9 cellular contexts compared by ENCODE assay signal in the genomic region with DNA sequence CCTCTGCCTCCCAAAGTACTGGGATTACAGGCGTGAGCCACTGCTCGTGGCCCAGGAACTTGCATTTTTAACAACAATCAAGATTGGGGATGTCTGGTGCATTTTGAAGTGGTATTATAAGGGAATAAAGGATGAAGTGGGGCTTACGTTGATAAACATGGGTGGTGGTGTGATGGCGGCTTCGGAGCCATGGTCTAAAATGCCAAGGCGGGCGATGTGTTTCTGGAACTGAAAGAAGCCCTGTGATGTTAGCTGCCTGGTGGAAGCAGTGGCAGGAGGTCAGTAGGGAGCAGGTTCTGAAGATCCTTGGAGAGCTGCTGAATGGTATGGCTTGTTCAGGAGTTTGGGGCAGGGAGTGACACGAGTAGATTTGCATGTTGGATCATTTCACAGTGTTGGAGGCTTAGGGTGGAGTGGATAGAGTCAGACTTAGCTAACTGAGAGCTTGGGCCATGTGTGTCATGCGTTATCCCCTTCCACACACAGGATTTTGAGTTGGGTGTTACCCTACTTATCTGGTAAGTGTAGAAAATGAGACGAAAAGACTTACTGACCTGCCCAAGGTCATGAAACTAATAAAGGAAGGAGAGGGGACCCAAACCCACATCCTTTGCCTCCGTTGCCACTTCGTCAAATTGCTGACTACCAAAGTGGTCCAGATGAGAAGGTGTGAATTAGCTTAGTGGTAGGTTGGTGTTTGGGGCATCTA. TPM values are rescaled to one million over a fixed set of nuclear protein-coding genes. Genes with fewer than 3 reads are reported as not detected.
DNase-seq lines count a peak whose midpoint lies in the region; ATAC-seq and TF ChIP-seq lines count a peak whose summit lies in the region.
"Had no signal": no experiment of that assay in that cellular context is flagged by ENCODE, and none has a peak within 500 bp of the region (broad histone marks: within the 10 kb centered on the region; RNA-seq: fewer than 3 reads in every experiment).

No MANE protein-coding gene starts in this region.

- no peak for ATAC-seq in GM18870 (IDR thresholded peaks at IDR 0.05; ENCODE audit: unreplicated experiment)

- peaks cover 46% of the 10 kb centered on the region for H3K4me1 Mint-ChIP-seq in activated naive CD4-positive, alpha-beta T cell treated with anti-CD3 and anti-CD28 coated beads for 36 hours (ENCODE audit: low read depth)
- peaks cover 50% of the 10 kb centered on the region for H3K4me1 Mint-ChIP-seq in activated CD4-positive, alpha-beta memory T cell treated with anti-CD3 and anti-CD28 coated beads, Interleukin-2, amount 10 ng/mL, durations not matched to agents 7 days and 5 days

- POLR2A ChIA-PET in activated CD4-positive, alpha-beta memory T cell treated with anti-CD3 and anti-CD28 coated beads, Interleukin-2, amount 10 ng/mL, durations not matched to agents 7 days and 5 days (lab: Charles Lee) = interaction anchor here (0.7 to 4.9 kb wide), 21 partner anchors 11 to 676 kb away, joined by 3 to 50 read pairs (median 3); partner anchors contain the start of genes ATP5F1E, PRELID3B, STX16 and ZNF831

- no peaks in the 10 kb centered on the region for H3K9me3 Mint-ChIP-seq in activated naive CD4-positive, alpha-beta T cell treated with anti-CD3 and anti-CD28 coated beads for 36 hours
- H3K9me3 Mint-ChIP-seq in activated CD4-positive, alpha-beta memory T cell treated with anti-CD3 and anti-CD28 coated beads, Interleukin-2, amount 10 ng/mL, durations not matched to agents 7 days and 5 days = no peaks in the 10 kb centered on the region

- no peaks in the 10 kb centered on the region for H3K9me3 ChIP-seq in iPS-20b (ENCODE audit: insufficient read depth, low read depth, low read length)
- no peaks in the 10 kb centered on the region for H3K9me3 ChIP-seq in thyroid gland

- peaks cover 18% of the 10 kb centered on the region for H3K36me3 Mint-ChIP-seq in activated naive CD4-positive, alpha-beta T cell treated with anti-CD3 and anti-CD28 coated beads for 36 hours (ENCODE audit: low read depth)
- H3K36me3 Mint-ChIP-seq in activated CD4-positive, alpha-beta memory T cell treated with anti-CD3 and anti-CD28 coated beads, Interleukin-2, amount 10 ng/mL, durations not matched to agents 7 days and 5 days (ENCODE audit: low read depth) = peaks cover 30% of the 10 kb centered on the region

- no peak for DNase-seq in activated naive CD4-positive, alpha-beta T cell treated with anti-CD3 and anti-CD28 coated beads for 36 hours
- no peak for DNase-seq in activated naive CD4-positive, alpha-beta T cell (lab: John Stamatoyannopoulos, UW)
- DNase-seq in activated CD4-positive, alpha-beta memory T cell treated with anti-CD3 and anti-CD28 coated beads, Interleukin-2, amount 10 ng/mL, durations not matched to agents 7 days and 5 days = peak; percentile 45
- DNase-seq in thyroid gland (no peak), GF-D8 (lab: John Stamatoyannopoulos, UW) (no peak), SW480 (ENCODE audit: low spot score) (no peak)
- DNase-seq: COR-L47 had no signal

- 84 to 92% methylated on average over 12 of the region's 12 CpGs for WGBS in thyroid gland, 2 donors

- H3K4me3 ChIP-seq in iPS-20b (ENCODE audit: low read length) (peak overlapping the region; percentile 91; the same call in 1 of the 2 replicates), thyroid gland (replicated peaks in 1 of 3) (peak overlapping the region in 1 of 3 donors; percentile 65)

- no peak for TF ChIP-seq CTCF in thyroid gland (IDR thresholded peaks at IDR 0.05)

- H3K27me3 Mint-ChIP-seq in activated naive CD4-positive, alpha-beta T cell treated with anti-CD3 and anti-CD28 coated beads for 36 hours (ENCODE audit: low read depth) = no peaks in the 10 kb centered on the region
- H3K27me3 Mint-ChIP-seq in activated CD4-positive, alpha-beta memory T cell treated with anti-CD3 and anti-CD28 coated beads, Interleukin-2, amount 10 ng/mL, durations not matched to agents 7 days and 5 days = peaks cover 4% of the 10 kb centered on the region

- no peak for TF ChIP-seq POLR2A in thyroid gland (IDR thresholded peaks at IDR 0.05)

- CTCF ChIA-PET in activated naive CD4-positive, alpha-beta T cell treated with anti-CD3 and anti-CD28 coated beads for 36 hours (lab: Charles Lee) = interaction anchor here (0.6 to 1.4 kb wide), 4 partner anchors 12 to 239 kb away, joined by 3 to 5 read pairs (median 4); no protein-coding TSS in a partner anchor
- CTCF ChIA-PET in activated CD4-positive, alpha-beta memory T cell treated with anti-CD3 and anti-CD28 coated beads, Interleukin-2, amount 10 ng/mL, durations not matched to agents 7 days and 5 days (lab: Charles Lee) = interaction anchor here (0.6 to 1.0 kb wide), 2 partner anchors 75 to 275 kb away, joined by 3 to 6 read pairs; no protein-coding TSS in a partner anchor

- H3K9ac ChIP-seq in iPS-20b (ENCODE audit: low read depth, low read length) = no peak overlapping the region

- no peaks in the 10 kb centered on the region; the same call in 1 of the 2 replicates for H3K27me3 ChIP-seq in iPS-20b (ENCODE audit: insufficient read depth, low read length)
- H3K27me3 ChIP-seq in thyroid gland = no peaks in the 10 kb centered on the region

- intact Hi-C loops in activated naive CD4-positive, alpha-beta T cell treated with anti-CD3 and anti-CD28 coated beads for 36 hours (cut with micrococcal nuclease) = loop anchor here (5.0 kb wide), 3 partner anchors 75 to 330 kb away; partner anchors contain the start of gene STX16
- intact Hi-C loops in thyroid gland (cut with DNase I) = loop anchor here (10.0 kb wide), 1 partner anchor 52 kb away; the partner anchor contains the start of gene ATP5F1E

- H3K36me3 ChIP-seq in iPS-20b (ENCODE audit: insufficient read depth, low read depth, low read length) (peaks cover 19% of the 10 kb centered on the region), thyroid gland (peaks cover under 1 to 6% of the 10 kb centered on the region in 2 donors)

- H3K4me3 Mint-ChIP-seq in activated naive CD4-positive, alpha-beta T cell treated with anti-CD3 and anti-CD28 coated beads for 36 hours = peak overlapping the region; percentile 91
- peak overlapping the region; percentile 90 for H3K4me3 Mint-ChIP-seq in activated CD4-positive, alpha-beta memory T cell treated with anti-CD3 and anti-CD28 coated beads, Interleukin-2, amount 10 ng/mL, durations not matched to agents 7 days and 5 days

- H3K27ac ChIP-seq in iPS-20b (ENCODE audit: low read length) = no peak overlapping the region
- peak overlapping the region in 2 of 3 donors; percentile 12 to 83 for H3K27ac ChIP-seq in thyroid gland

- peak overlapping the region; percentile 85 for H3K27ac Mint-ChIP-seq in activated naive CD4-positive, alpha-beta T cell treated with anti-CD3 and anti-CD28 coated beads for 36 hours
- peak overlapping the region; percentile 79 for H3K27ac Mint-ChIP-seq in activated CD4-positive, alpha-beta memory T cell treated with anti-CD3 and anti-CD28 coated beads, Interleukin-2, amount 10 ng/mL, durations not matched to agents 7 days and 5 days

- H3K4me1 ChIP-seq in iPS-20b (ENCODE audit: insufficient read depth, low read length) (peaks cover 11% of the 10 kb centered on the region), thyroid gland (peaks cover 47 to 48% of the 10 kb centered on the region in 2 donors)

RNA-seq across cellular contexts. Expression of gene NELFCD, which starts 1.5 kb away (rescaled TPM):
- 100 to 1,000 TPM; 102 to 103 TPM for total RNA-seq in activated naive CD4-positive, alpha-beta T cell treated with anti-CD3 and anti-CD28 coated beads for 36 hours
- total RNA-seq in activated CD4-positive, alpha-beta memory T cell treated with anti-CD3 and anti-CD28 coated beads, Interleukin-2, amount 10 ng/mL, durations not matched to agents 7 days and 5 days = 10 to 100 TPM; 63.3 to 69.0 TPM
- total RNA-seq in thyroid gland = 100 to 1,000 TPM in 3 of 4 donors, 10 to 100 TPM in 1; 96.6 to 129 (median 113) TPM

RNA-seq across cellular contexts. Expression of gene CTSZ, which starts 24.5 kb away (rescaled TPM):
- 10 to 100 TPM; 17.3 to 17.9 TPM for total RNA-seq in activated naive CD4-positive, alpha-beta T cell treated with anti-CD3 and anti-CD28 coated beads for 36 hours
- 10 to 100 TPM; 45.0 to 49.0 TPM for total RNA-seq in activated CD4-positive, alpha-beta memory T cell treated with anti-CD3 and anti-CD28 coated beads, Interleukin-2, amount 10 ng/mL, durations not matched to agents 7 days and 5 days
- 100 to 1,000 TPM; 152 to 256 (median 212) TPM for total RNA-seq in thyroid gland

RNA-seq across cellular contexts. Expression of gene TUBB1, which starts 36.7 kb away (rescaled TPM):
- total RNA-seq in activated naive CD4-positive, alpha-beta T cell treated with anti-CD3 and anti-CD28 coated beads for 36 hours = not detected
- total RNA-seq in activated CD4-positive, alpha-beta memory T cell treated with anti-CD3 and anti-CD28 coated beads, Interleukin-2, amount 10 ng/mL, durations not matched to agents 7 days and 5 days = not detected
- total RNA-seq in thyroid gland = under 1 TPM in 2 of 4 donors, not detected in 2; 0.11 to 0.46 TPM

RNA-seq across cellular contexts. Expression of gene ATP5F1E, which starts 49.6 kb away (rescaled TPM):
- total RNA-seq in activated naive CD4-positive, alpha-beta T cell treated with anti-CD3 and anti-CD28 coated beads for 36 hours = 10 to 100 TPM; 74.5 to 86.3 TPM
- total RNA-seq in activated CD4-positive, alpha-beta memory T cell treated with anti-CD3 and anti-CD28 coated beads, Interleukin-2, amount 10 ng/mL, durations not matched to agents 7 days and 5 days = 10 to 100 TPM; 80.4 to 82.1 TPM
- 10 to 100 TPM; 13.3 to 57.8 (median 32.4) TPM for total RNA-seq in thyroid gland
